Comparison of ENCODE assay signal across 16 cellular contexts in the genomic region with DNA sequence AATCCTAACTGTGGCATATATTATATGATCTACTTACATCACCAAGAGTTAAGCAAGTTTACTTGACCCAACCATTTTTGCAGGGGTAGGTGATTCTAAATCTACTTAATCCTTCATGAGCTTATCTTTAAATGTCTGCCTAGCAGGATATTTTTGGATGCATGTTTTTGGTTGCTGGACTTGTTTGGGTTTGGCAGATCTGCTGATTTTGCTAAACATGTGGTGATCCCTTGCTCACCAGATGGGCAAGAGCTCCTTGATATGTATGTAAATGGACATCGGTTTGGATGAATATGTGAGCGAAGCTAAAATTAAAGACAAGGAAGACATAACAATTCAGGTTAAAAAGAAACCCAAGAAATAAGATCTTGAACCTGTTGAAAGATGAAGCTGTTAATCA. TPM values are rescaled to one million over a fixed set of nuclear protein-coding genes. Genes with fewer than 3 reads are reported as not detected.
DNase-seq lines count a peak whose midpoint lies in the region; ATAC-seq and TF ChIP-seq lines count a peak whose summit lies in the region.
"Had no signal": no experiment of that assay in that cellular context is flagged by ENCODE, and none has a peak within 500 bp of the region (broad histone marks: within the 10 kb centered on the region; RNA-seq: fewer than 3 reads in every experiment).

No MANE protein-coding gene starts in this region.

- peak overlapping the region; percentile 36 for H3K4me2 ChIP-seq in parathyroid adenoma (ENCODE audit: low read length)
- H3K4me2 ChIP-seq: BLaER1 had no signal

- H3K4me3 ChIP-seq in parathyroid adenoma (ENCODE audit: low read depth, low read length), result peak overlapping the region; percentile 15
- H3K4me3 ChIP-seq: BLaER1, GM12878, GM23248 had no signal

- H3K27ac ChIP-seq in parathyroid adenoma, result peak overlapping the region; percentile 47
- H3K27ac ChIP-seq: BLaER1, GM23248 had no signal

- H3K36me3 ChIP-seq in parathyroid adenoma (ENCODE audit: control insufficient read depth, insufficient read depth, low read length), result no peaks in the 10 kb centered on the region
- H3K36me3 ChIP-seq: BLaER1 had no signal

- no peak overlapping the region for H3K9ac ChIP-seq in parathyroid adenoma
- H3K9ac ChIP-seq: BLaER1, GM23248 had no signal

- ATAC-seq in HG03439 (IDR thresholded peaks at IDR 0.05; ENCODE audit: unreplicated experiment), result no peak
- no peak for ATAC-seq in GM21737 (IDR thresholded peaks at IDR 0.05; ENCODE audit: unreplicated experiment)
- ATAC-seq: GM12878, HepG2 had no signal

- no peaks in the 10 kb centered on the region for H3K27me3 ChIP-seq in parathyroid adenoma (ENCODE audit: control insufficient read depth, insufficient read depth, low read length)
- H3K27me3 ChIP-seq: BLaER1 had no signal

- peaks cover 2% of the 10 kb centered on the region for H3K79me2 ChIP-seq in parathyroid adenoma

- H2AFZ ChIP-seq in parathyroid adenoma, result no peak overlapping the region
- H2AFZ ChIP-seq: GM23248 had no signal

- TF ChIP-seq CTCF in AG09319 (IDR thresholded peaks at IDR 0.05; ENCODE audit: low read depth, low read length) (no peak), parathyroid adenoma (IDR thresholded peaks at IDR 0.05) (no peak)

- in situ Hi-C loops in G401 (cut with HindIII; ENCODE audit: low sequenced_read_pairs), result no loop called here

- no peaks in the 10 kb centered on the region for H3K9me3 ChIP-seq in parathyroid adenoma (ENCODE audit: control insufficient read depth, low read length)
- H3K9me3 ChIP-seq: BLaER1 had no signal

- H3K4me1 ChIP-seq in parathyroid adenoma, result peaks cover 9% of the 10 kb centered on the region
- H3K4me1 ChIP-seq: BLaER1 had no signal

- peak; percentile 41 for DNase-seq in AG09319 (ENCODE audit: extremely low read depth, low read depth)
- DNase-seq in G401 (ENCODE audit: low spot score), result peak; percentile 44
- DNase-seq in fibroblast of gingiva (ENCODE audit: low read depth), result peak; percentile 17
- DNase-seq in T1000 (lab: John Stamatoyannopoulos, UW), result no peak
- DNase-seq: ACHN; CD4-positive, alpha-beta memory T cell; DMS79 treated with DMSO at 0.1 percent for 48 hours; GM23248; HCEC 1CT; KBM-7 had no signal

RNA-seq across cellular contexts. Expression of gene FMN2, which starts 36.7 kb away (rescaled TPM):
- total RNA-seq in G401 (2014; rRNA removed; shearing (Covaris generic)), result not detected in 2 replicates
- total RNA-seq: CD4-positive, alpha-beta memory T cell; GM12878; HepG2 had no signal
